ENCODE assay signal across 7 cellular contexts in the genomic region with DNA sequence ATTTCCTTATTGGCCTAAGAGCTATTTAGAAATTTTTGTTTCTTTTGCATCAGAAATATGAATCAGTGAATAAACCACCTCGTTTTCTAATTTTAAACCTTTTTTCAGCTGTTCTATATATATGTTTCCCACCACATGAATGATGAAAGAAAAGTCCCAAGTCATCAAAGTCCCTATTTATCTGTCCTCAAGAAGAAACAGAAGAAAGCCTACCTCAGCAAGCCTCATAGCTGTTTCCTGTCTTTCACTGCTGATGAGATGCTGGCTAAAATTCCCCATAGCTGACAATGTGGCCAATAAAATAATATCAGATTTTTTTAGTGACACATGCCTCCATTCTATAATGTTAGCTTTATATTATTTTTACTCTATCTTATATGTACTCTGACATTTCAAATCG.
"Had no signal": no experiment of that assay in that cellular context is flagged by ENCODE, and none has a peak within 500 bp of the region (broad histone marks: within the 10 kb centered on the region; RNA-seq: fewer than 3 reads in every experiment).

No MANE protein-coding gene starts in this region.

- H3K4me3 ChIP-seq: GM23338 had no signal

- H3K4me2 ChIP-seq: GM23338 had no signal

- H3K36me3 Mint-ChIP-seq: IgD-negative memory B cell had no signal

- H3K4me1 Mint-ChIP-seq: H9, IgD-negative memory B cell had no signal

- H3K27ac ChIP-seq: HL-60 had no signal

- DNase-seq: H9, KBM-7 had no signal

- ATAC-seq: GM23338, HepG2 had no signal

- FAIRE-seq: H1, HepG2 had no signal

- H3K27ac Mint-ChIP-seq: GM23338, H9, IgD-negative memory B cell had no signal

- H3K4me3 Mint-ChIP-seq: GM23338, H9, IgD-negative memory B cell had no signal
